10 cellular contexts compared by ENCODE assay signal in the genomic region with DNA sequence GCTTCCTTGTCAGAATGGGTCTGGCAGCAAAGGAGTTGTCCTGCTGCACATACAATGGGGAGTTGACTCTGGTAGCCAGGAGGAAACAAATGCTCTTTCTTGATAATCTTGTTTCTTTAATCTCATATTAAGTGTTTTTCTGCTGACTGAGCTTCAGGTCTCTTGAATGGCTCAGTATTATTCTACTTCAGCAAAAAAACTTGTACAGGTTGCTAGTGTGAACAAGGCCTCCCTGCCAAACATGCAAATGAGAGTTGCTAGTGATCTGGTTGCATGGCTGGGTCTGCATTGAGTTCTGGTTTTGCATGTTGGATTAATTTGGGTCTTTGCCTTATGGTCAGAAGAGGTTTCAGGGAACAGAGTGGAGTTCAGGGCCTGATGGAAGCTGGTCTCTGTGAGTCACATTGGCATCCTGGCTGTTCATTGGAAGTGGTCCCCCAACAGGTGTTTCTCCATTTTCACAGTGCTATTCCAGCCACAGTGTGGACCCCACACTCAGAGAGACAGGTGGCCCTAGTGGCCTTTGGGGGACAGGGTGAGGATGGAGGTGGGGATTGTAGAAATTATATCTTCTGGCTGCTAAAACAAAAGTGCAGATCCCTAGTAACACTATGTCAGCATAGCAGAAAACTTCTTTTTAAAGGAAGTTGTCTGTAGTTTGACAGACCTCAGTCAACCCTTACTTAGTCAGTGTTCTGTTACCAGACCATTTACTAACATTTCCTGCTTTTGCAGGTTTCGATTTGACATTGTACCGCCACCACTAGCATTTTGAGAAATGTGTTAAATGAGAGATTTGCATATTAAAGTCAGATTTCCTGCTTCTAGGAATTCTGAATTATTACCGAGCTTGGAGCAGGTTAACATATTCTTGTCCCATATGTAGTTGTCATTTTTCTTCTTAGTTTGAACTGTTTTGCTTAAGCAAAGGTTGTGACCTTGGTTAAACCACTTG. TPM values are rescaled to one million over a fixed set of nuclear protein-coding genes. Genes with fewer than 3 reads are reported as not detected.
DNase-seq lines count a peak whose midpoint lies in the region; ATAC-seq, FAIRE-seq and TF ChIP-seq lines count a peak whose summit lies in the region.
"Had no signal": no experiment of that assay in that cellular context is flagged by ENCODE, and none has a peak within 500 bp of the region (broad histone marks: within the 10 kb centered on the region; RNA-seq: fewer than 3 reads in every experiment).

No MANE protein-coding gene starts in this region.

- H3K27ac ChIP-seq in A549 (no peak overlapping the region), MM.1S (ENCODE audit: low read length) (peak overlapping the region; percentile 84), duodenal mucosa (ENCODE audit: low read depth, low read length) (peak overlapping the region; percentile 5), suprapubic skin (no peak overlapping the region), psoas muscle (no peak overlapping the region), ovary (peak overlapping the region in 1 of 2 donors; percentile 2), hepatocyte (no peak overlapping the region)
- H3K27ac ChIP-seq: lower lobe of right lung had no signal

- ATAC-seq in A549: no peak
- ATAC-seq in GM18867 (IDR thresholded peaks at IDR 0.05; ENCODE audit: unreplicated experiment): peak; percentile 47
- ATAC-seq in psoas muscle: no peak
- ATAC-seq: lower lobe of right lung had no signal

- peak overlapping the region; percentile 22 for H3K9ac ChIP-seq in MM.1S (ENCODE audit: low read length)
- no peak overlapping the region for H3K9ac ChIP-seq in duodenal mucosa (ENCODE audit: low read depth in 1 of 2, low read length in 2 of 2)

- peak; percentile 96 for FAIRE-seq in A549 (lab: Jason Lieb, UNC)
- FAIRE-seq: astrocyte had no signal

- TF ChIP-seq POLR2A in A549 (IDR thresholded peaks at IDR 0.05; ENCODE audit: low read length) (no peak), suprapubic skin (IDR thresholded peaks at IDR 0.05) (no peak), ovary (IDR thresholded peaks at IDR 0.05) (no peak)

- H4K20me1 ChIP-seq in MM.1S (ENCODE audit: insufficient read depth, low read length) (no peaks in the 10 kb centered on the region), hepatocyte (ENCODE audit: insufficient read depth, poor library complexity, severe bottlenecking) (peaks cover 3% of the 10 kb centered on the region)

- DNase-seq in A549 (ENCODE audit: low read depth in 1 of 2, low spot score in 1 of 2) (no peak), MM.1S (peak; percentile 64), suprapubic skin (ENCODE audit: low spot score in 2 of 2) (no peak), psoas muscle (no peak), ovary (no peak), hepatocyte (ENCODE audit: low spot score) (no peak)
- DNase-seq: lower lobe of right lung had no signal

- H3K4me3 ChIP-seq in A549: no peak overlapping the region
- no peak overlapping the region for H3K4me3 ChIP-seq in MM.1S (ENCODE audit: low read length)
- no peak overlapping the region for H3K4me3 ChIP-seq in duodenal mucosa (ENCODE audit: low read depth in 1 of 2, low read length in 2 of 2)
- no peak overlapping the region for H3K4me3 ChIP-seq in suprapubic skin
- H3K4me3 ChIP-seq in psoas muscle: no peak overlapping the region
- no peak overlapping the region for H3K4me3 ChIP-seq in ovary
- H3K4me3 ChIP-seq in hepatocyte: no peak overlapping the region
- H3K4me3 ChIP-seq: lower lobe of right lung had no signal

- WGBS in A549 (ENCODE audit: missing lambda C conversion rate): 95% methylated on average over 3 of the region's 3 CpGs
- WGBS in suprapubic skin: 76% methylated on average over 3 of the region's 3 CpGs
- 66 to 75% (median 68%) methylated on average over 3 of the region's 3 CpGs for WGBS in psoas muscle, 3 donors
- 20 to 59% (median 32%) methylated on average over 3 of the region's 3 CpGs for WGBS in ovary, 3 donors
- 89% methylated on average over 3 of the region's 3 CpGs for WGBS in hepatocyte (ENCODE audit: low lambda C conversion rate, missing lambda C conversion rate)

- no peaks in the 10 kb centered on the region for H3K9me3 ChIP-seq in A549
- no peaks in the 10 kb centered on the region for H3K9me3 ChIP-seq in MM.1S (replicated peaks; ENCODE audit: insufficient read depth, low read length)
- no peaks in the 10 kb centered on the region for H3K9me3 ChIP-seq in duodenal mucosa (ENCODE audit: control insufficient read depth in 1 of 2, low read length in 2 of 2)
- no peaks in the 10 kb centered on the region for H3K9me3 ChIP-seq in suprapubic skin
- H3K9me3 ChIP-seq in psoas muscle: no peaks in the 10 kb centered on the region
- no peaks in the 10 kb centered on the region for H3K9me3 ChIP-seq in ovary
- H3K9me3 ChIP-seq in hepatocyte (ENCODE audit: low read depth): no peaks in the 10 kb centered on the region
- H3K9me3 ChIP-seq: lower lobe of right lung had no signal

- peaks cover 15% of the 10 kb centered on the region for H3F3A ChIP-seq in MM.1S (ENCODE audit: insufficient read depth, low read length)

- no peaks in the 10 kb centered on the region for H3K27me3 ChIP-seq in MM.1S (replicated peaks; ENCODE audit: insufficient read depth, low read length)
- H3K27me3 ChIP-seq in duodenal mucosa (ENCODE audit: control insufficient read depth in 1 of 2, insufficient read depth in 2 of 2, low read length in 2 of 2): no peaks in the 10 kb centered on the region
- no peaks in the 10 kb centered on the region for H3K27me3 ChIP-seq in suprapubic skin
- no peaks in the 10 kb centered on the region for H3K27me3 ChIP-seq in psoas muscle (ENCODE audit: insufficient read depth in 3 of 3, low read length in 2 of 3)
- no peaks in the 10 kb centered on the region for H3K27me3 ChIP-seq in ovary
- H3K27me3 ChIP-seq in hepatocyte: no peaks in the 10 kb centered on the region

- H3K36me3 ChIP-seq in MM.1S (replicated peaks; ENCODE audit: insufficient read depth, low read length) (no peaks in the 10 kb centered on the region), duodenal mucosa (ENCODE audit: control insufficient read depth in 1 of 2, insufficient read depth in 2 of 2, low read length in 2 of 2) (peaks cover 4 to 11% of the 10 kb centered on the region in 2 donors), suprapubic skin (peaks cover 31% of the 10 kb centered on the region), psoas muscle (ENCODE audit: insufficient read depth in 1 of 2, low read depth in 1 of 2) (peaks cover 0 to 13% of the 10 kb centered on the region in 2 donors), ovary (no peaks in the 10 kb centered on the region), hepatocyte (replicated peaks; ENCODE audit: insufficient read depth, low read depth) (no peaks in the 10 kb centered on the region)

- peaks cover 10% of the 10 kb centered on the region for H3K79me2 ChIP-seq in MM.1S (ENCODE audit: low read length)
- peaks cover 45% of the 10 kb centered on the region for H3K79me2 ChIP-seq in hepatocyte

- TF ChIP-seq EP300 in A549 (IDR thresholded peaks at IDR 0.05): no peak
- no peak for TF ChIP-seq EP300 in suprapubic skin (IDR thresholded peaks at IDR 0.05)
- TF ChIP-seq EP300 in ovary (IDR thresholded peaks at IDR 0.05): no peak

- TF ChIP-seq CTCF in A549 (IDR thresholded peaks at IDR 0.05): no peak
- no peak for TF ChIP-seq CTCF in MM.1S (IDR thresholded peaks at IDR 0.05; ENCODE audit: low read length)
- TF ChIP-seq CTCF in suprapubic skin (IDR thresholded peaks at IDR 0.05): no peak
- TF ChIP-seq CTCF in psoas muscle (IDR thresholded peaks at IDR 0.05): no peak
- no peak for TF ChIP-seq CTCF in ovary (IDR thresholded peaks at IDR 0.05)
- TF ChIP-seq CTCF in hepatocyte (IDR thresholded peaks at IDR 0.05; ENCODE audit: poor library complexity): no peak

- no peak for TF ChIP-seq RAD21 in A549 (conservative IDR thresholded peaks at IDR 0.05 in 1 of 2, IDR thresholded peaks at IDR 0.05 in 1 of 2)

- H3K4me2 ChIP-seq in A549 (no peak overlapping the region), MM.1S (ENCODE audit: low read depth, low read length) (peak overlapping the region; percentile 66), hepatocyte (no peak overlapping the region)

- H2AFZ ChIP-seq in MM.1S (ENCODE audit: low read length) (0 out of 2 replicates have a peak overlapping the region, but pooled peaks have one; percentile 2), hepatocyte (no peak overlapping the region)

- peaks cover 16% of the 10 kb centered on the region for H3K4me1 ChIP-seq in A549
- peaks cover 25% of the 10 kb centered on the region for H3K4me1 ChIP-seq in MM.1S (ENCODE audit: low read length)
- peaks cover 8% of the 10 kb centered on the region in 2 donors for H3K4me1 ChIP-seq in duodenal mucosa (ENCODE audit: control insufficient read depth in 1 of 2, insufficient read depth in 2 of 2, low read length in 2 of 2)
- peaks cover 42% of the 10 kb centered on the region for H3K4me1 ChIP-seq in suprapubic skin
- H3K4me1 ChIP-seq in psoas muscle: peaks cover 29% of the 10 kb centered on the region
- peaks cover 12% of the 10 kb centered on the region for H3K4me1 ChIP-seq in ovary (ENCODE audit: insufficient read depth)
- H3K4me1 ChIP-seq in hepatocyte (ENCODE audit: insufficient read depth): no peaks in the 10 kb centered on the region

- intact Hi-C loops in psoas muscle (cut with DNase I): no loop called here
- intact Hi-C loops in ovary (cut with DNase I): no loop called here

- CTCF ChIA-PET in A549 (lab: Yijun Ruan, JAX): interaction anchor here (0.8 to 1.8 kb wide), 4 partner anchors 9 to 163 kb away, joined by 3 to 7 read pairs (median 3); no protein-coding TSS in a partner anchor

- no peaks in the 10 kb centered on the region for H3K9me2 ChIP-seq in MM.1S (replicated peaks; ENCODE audit: insufficient read depth, low read length)
- H3K9me2 ChIP-seq in hepatocyte (replicated peaks; ENCODE audit: insufficient read depth): no peaks in the 10 kb centered on the region

- POLR2A ChIA-PET in A549 (lab: Yijun Ruan, JAX): no interaction called here

TF ChIP-seq in A549, 52 proteins besides CTCF, POLR2A, EP300 and RAD21:
- no peak for TF ChIP-seq GATA3 (IDR thresholded peaks at IDR 0.05; ENCODE audit: borderline replicate concordance)
- TF ChIP-seq MAFK (IDR thresholded peaks at IDR 0.05; ENCODE audit: partially characterized antibody): peak; percentile 56

RNA-seq across cellular contexts. Expression of a gene that starts 47.1 kb away (rescaled TPM):
- polyA plus RNA-seq in A549 (2011; rRNA removed) (32.7 and 33.8 TPM in 2 replicates), A549 (2017; fragmentation: RNase III; extraction: RNeasy Plus Mini Kit Qiagen cat#74134 plus additional on column Dnase treatment) (30.5 to 33.0 TPM (median 32.1 TPM) in 3 replicates), psoas muscle (10 to 100 TPM; 11.6 to 27.2 (median 12.2) TPM), ovary (10 to 100 TPM; 21.6 to 54.8 TPM), hepatocyte (35.9 and 48.2 TPM in 2 replicates)
- polyA plus RNA-seq in A549 (2012; cell fraction: cytosol; rRNA removed): 35.3 and 39.9 TPM in 2 replicates
- 77.1 and 85.8 TPM in 2 replicates for polyA plus RNA-seq in A549 (2012; cell fraction: nucleus; rRNA removed)
- 49.3 and 49.5 TPM in 2 replicates for polyA minus RNA-seq in A549 (2011; rRNA and poly(A)+ RNA removed)
- total RNA-seq in suprapubic skin (100 to 1,000 TPM in 3 of 4 donors, 10 to 100 TPM in 1; 95.9 to 276 (median 131) TPM), psoas muscle (10 to 100 TPM; 23.6 to 36.0 (median 26.9) TPM), ovary (10 to 100 TPM; 30.0 to 68.9 (median 52.7) TPM), hepatocyte (19.0 and 19.9 TPM in 2 replicates)

Comparison
In these comparisons a context has a peak if more than half of its experiments do, and no peak if none do; other contexts are left out.
1. H3K27ac ChIP-seq: peak in MM.1S (single experiment) and duodenal mucosa (single experiment); none in A549 (0 of 2), suprapubic skin (single experiment), psoas muscle (single experiment) and hepatocyte (single experiment).